Comparison of ENCODE assay signal across 10 cellular contexts in the genomic region with DNA sequence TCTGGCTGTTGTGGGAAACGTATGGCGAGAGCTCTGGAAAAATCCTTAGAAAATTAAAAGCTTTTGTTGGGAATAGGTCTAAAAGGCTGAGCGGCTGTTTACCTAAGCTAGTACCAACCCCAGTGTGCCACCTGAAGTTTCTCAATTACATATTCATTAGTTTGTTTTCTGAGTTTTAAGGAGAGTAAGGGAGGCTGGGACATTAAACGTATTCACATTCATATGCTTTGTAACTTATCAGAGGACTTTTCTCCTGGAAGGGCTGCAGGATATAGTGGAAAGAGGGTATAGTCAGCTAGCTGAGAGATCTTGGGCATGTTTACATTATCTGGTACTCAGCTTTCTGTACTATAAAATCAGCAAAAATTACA. TPM values are rescaled to one million over a fixed set of nuclear protein-coding genes. Genes with fewer than 3 reads are reported as not detected.
A peak's percentile ranks its signal among the peaks of the same experiment; 100 is the strongest.
DNase-seq lines count a peak whose midpoint lies in the region; ATAC-seq and TF ChIP-seq lines count a peak whose summit lies in the region.
"Had no signal": no experiment of that assay in that cellular context is flagged by ENCODE, and none has a peak within 500 bp of the region (broad histone marks: within the 10 kb centered on the region; RNA-seq: fewer than 3 reads in every experiment).

No MANE protein-coding gene starts in this region.

- no peak overlapping the region for H2AFZ ChIP-seq in trophoblast cell (ENCODE audit: insufficient read depth, low read length, poor library complexity)

- no peak for ATAC-seq in T-cell (replicated peaks in 1 of 4)
- no peak for ATAC-seq in mucosa of descending colon

- no peaks in the 10 kb centered on the region for H3K36me3 Mint-ChIP-seq in T-cell
- H3K36me3 Mint-ChIP-seq: activated naive CD8-positive, alpha-beta T cell treated with anti-CD3 and anti-CD28 coated beads, Interleukin-2, amount 10 ng/mL, durations not matched to agents 7 days and 5 days had no signal

- H3K4ac ChIP-seq in trophoblast cell (ENCODE audit: low read depth, low read length) = no peak overlapping the region

- peak overlapping the region; percentile 10 to 90 (median 57) for H3K4me3 Mint-ChIP-seq in T-cell

- intact Hi-C loops in mucosa of descending colon (cut with DNase I, micrococcal nuclease) = no loop called here

- no peak overlapping the region for H4K91ac ChIP-seq in trophoblast cell (ENCODE audit: low read depth, low read length)

- H3K27me3 Mint-ChIP-seq in T-cell = peaks cover 16 to 71% of the 10 kb centered on the region in 2 donors

- peaks cover 24% of the 10 kb centered on the region for H3K79me2 ChIP-seq in trophoblast cell (ENCODE audit: control insufficient read depth, insufficient read depth, low read length, poor library complexity)

- H4K12ac ChIP-seq in trophoblast cell (ENCODE audit: low read depth, low read length) = no peak overlapping the region

- H3K4me3 ChIP-seq in fibroblast of villous mesenchyme (ENCODE audit: low read depth, low read length) = peak overlapping the region; percentile 90
- no peak overlapping the region for H3K4me3 ChIP-seq in trophoblast cell (ENCODE audit: low read depth, low read length)
- no peak overlapping the region for H3K4me3 ChIP-seq in mucosa of descending colon

- no peaks in the 10 kb centered on the region for H3K36me3 ChIP-seq in ES-I3 (ENCODE audit: insufficient read depth, low read length)
- no peaks in the 10 kb centered on the region for H3K36me3 ChIP-seq in trophoblast cell (ENCODE audit: control insufficient read depth in 1 of 2, insufficient read depth in 2 of 2, low read length in 2 of 2)
- no peaks in the 10 kb centered on the region for H3K36me3 ChIP-seq in mucosa of descending colon (ENCODE audit: low read depth)

- H3K27ac Mint-ChIP-seq in T-cell = no peak overlapping the region
- H3K27ac Mint-ChIP-seq: activated naive CD8-positive, alpha-beta T cell treated with anti-CD3 and anti-CD28 coated beads, Interleukin-2, amount 10 ng/mL, durations not matched to agents 7 days and 5 days had no signal

- H3K9me3 ChIP-seq in ES-I3 (ENCODE audit: control insufficient read depth, insufficient read depth, low read length) (no peaks in the 10 kb centered on the region), trophoblast cell (ENCODE audit: insufficient read depth, low read depth, low read length) (no peaks in the 10 kb centered on the region), mucosa of descending colon (no peaks in the 10 kb centered on the region)

- DNase-seq in T-cell (no peak), fibroblast of villous mesenchyme (ENCODE audit: low read depth) (no peak), trophoblast cell (no peak), CD1c-positive myeloid dendritic cell (ENCODE audit: extremely low spot score) (no peak), HCEC 1CT (no peak), mucosa of descending colon (no peak), ureter (ENCODE audit: low spot score) (no peak)
- DNase-seq: activated naive CD8-positive, alpha-beta T cell treated with anti-CD3 and anti-CD28 coated beads, Interleukin-2, amount 10 ng/mL, durations not matched to agents 7 days and 5 days; NCI-H2029 had no signal

- no peak overlapping the region for H2AK5ac ChIP-seq in trophoblast cell (ENCODE audit: low read length)

- peak overlapping the region; percentile 80 for H3K9ac ChIP-seq in ES-I3 (ENCODE audit: low read depth, low read length)
- no peak overlapping the region for H3K9ac ChIP-seq in trophoblast cell (ENCODE audit: low read length)

- H2BK5ac ChIP-seq in trophoblast cell (ENCODE audit: low read depth, low read length, poor library complexity) = peak overlapping the region; percentile 96

- TF ChIP-seq CTCF in fibroblast of villous mesenchyme (IDR thresholded peaks at IDR 0.05; ENCODE audit: insufficient read depth, low read depth, low read length) (no peak), mucosa of descending colon (IDR thresholded peaks at IDR 0.05) (no peak)

- no peak overlapping the region for H2BK120ac ChIP-seq in trophoblast cell (ENCODE audit: insufficient read depth, low read length, poor library complexity)

- H3K4me2 ChIP-seq in trophoblast cell (ENCODE audit: low read length) = peak overlapping the region; percentile 98

- CTCF ChIA-PET in T-cell (lab: Charles Lee) = no interaction called here

- peak overlapping the region; percentile 96 for H3K27ac ChIP-seq in trophoblast cell (ENCODE audit: low read depth, low read length)

- no CpG with 5 or more reads among the region's 4 CpGs for WGBS in trophoblast cell (ENCODE audit: extremely low coverage, insufficient coverage, insufficient read length)

- no peak overlapping the region for H3K23ac ChIP-seq in trophoblast cell (ENCODE audit: low read length)

- no peak overlapping the region for H3K14ac ChIP-seq in trophoblast cell (ENCODE audit: low read length)

- H3K4me1 ChIP-seq in ES-I3 (ENCODE audit: insufficient read depth, low read length) = peaks cover 7% of the 10 kb centered on the region
- H3K4me1 ChIP-seq in trophoblast cell (ENCODE audit: control insufficient read depth in 1 of 2, insufficient read depth in 2 of 2, low read length in 2 of 2) = peaks cover 0 to 5% of the 10 kb centered on the region in 2 experiments
- peaks cover 7% of the 10 kb centered on the region for H3K4me1 ChIP-seq in mucosa of descending colon (ENCODE audit: low read depth)

- H4K8ac ChIP-seq in trophoblast cell (ENCODE audit: low read depth, low read length) = no peak overlapping the region

- H3K4me1 Mint-ChIP-seq in T-cell = peaks cover 17 to 18% (median 17%) of the 10 kb centered on the region in 3 donors

- peaks cover 24% of the 10 kb centered on the region for H3K79me1 ChIP-seq in trophoblast cell (ENCODE audit: low read length)

- H3K18ac ChIP-seq in trophoblast cell (ENCODE audit: low read length) = no peak overlapping the region

- H2BK12ac ChIP-seq in trophoblast cell (ENCODE audit: low read length) = no peak overlapping the region

- H3K9me3 Mint-ChIP-seq in T-cell = no peaks in the 10 kb centered on the region
- H3K9me3 Mint-ChIP-seq: activated naive CD8-positive, alpha-beta T cell treated with anti-CD3 and anti-CD28 coated beads, Interleukin-2, amount 10 ng/mL, durations not matched to agents 7 days and 5 days had no signal

- POLR2A ChIA-PET in T-cell (lab: Charles Lee) = interaction anchor here in 1 of 2 donors (0.7 kb wide), 1 partner anchor 37 kb away, joined by 4 read pairs; no protein-coding TSS in a partner anchor

- H3K27me3 ChIP-seq in trophoblast cell (ENCODE audit: insufficient read depth, low read length) = no peaks in the 10 kb centered on the region

RNA-seq across cellular contexts. Expression of a gene that starts 1.5 kb away (rescaled TPM):
- total RNA-seq in T-cell = 1 to 10 TPM in 4 of 5 donors, under 1 TPM in 1; 0.98 to 8.2 (median 6.1) TPM
- 48.0 and 64.3 TPM in 2 replicates for total RNA-seq in fibroblast of villous mesenchyme
- polyA plus RNA-seq in trophoblast cell (2013) = 63.9 and 76.7 TPM in 2 replicates
- 100 to 1,000 TPM in 2 of 3 donors, 10 to 100 TPM in 1; 93.0 to 170 (median 126) TPM for total RNA-seq in mucosa of descending colon
- 94.1 TPM for total RNA-seq in ureter
